In genomic region chr2:171086352-171087290, GRCh38 we compare ENCODE assay signal across 8 cellular contexts.
A peak's percentile ranks its signal among the peaks of the same experiment; 100 is the strongest.
DNase-seq lines count a peak whose midpoint lies in the region; TF ChIP-seq lines count a peak whose summit lies in the region.

No MANE protein-coding gene starts in this region.

- peaks cover 0 to 50% (median 20%) of the 10 kb centered on the region in 4 donors for H3K4me1 ChIP-seq in stomach

- DNase-seq in Daoy (ENCODE audit: low read depth) (peak; percentile 30), Kasumi-1 (lab: John Stamatoyannopoulos, UW) (peak; percentile 88 to 94), WERI-Rb-1 (peak; percentile 56), dermis microvascular lymphatic vessel endothelial cell (ENCODE audit: low read depth in 2 of 2) (peak; percentile 58 to 88), medulla oblongata (ENCODE audit: extremely low spot score) (peak; percentile 58), stomach (peak; percentile 34), DMS153 (lab: John Stamatoyannopoulos, UW) (no peak), 8988T (no peak)

- H3K27ac ChIP-seq in WERI-Rb-1 = no peak overlapping the region
- no peak overlapping the region for H3K27ac ChIP-seq in stomach

- H3K4me3 ChIP-seq in WERI-Rb-1 (ENCODE audit: low read depth, low read length) (no peak overlapping the region), stomach (no peak overlapping the region)

- intact Hi-C loops in stomach (cut with DNase I; ENCODE audit: low total_unique reads) = no loop called here

- no peaks in the 10 kb centered on the region for H3K27me3 ChIP-seq in WERI-Rb-1 (ENCODE audit: insufficient read depth, low read depth, severe bottlenecking)
- H3K27me3 ChIP-seq in stomach = no peaks in the 10 kb centered on the region

- 56 to 63% (median 60%) methylated on average over 13 of the region's 13 CpGs for WGBS in stomach, 5 donors

- TF ChIP-seq POLR2A in stomach (IDR thresholded peaks at IDR 0.05) = no peak

- TF ChIP-seq CTCF in WERI-Rb-1 (IDR thresholded peaks at IDR 0.05; ENCODE audit: low read depth, low read length) (peak; percentile 81), stomach (IDR thresholded peaks at IDR 0.05) (peak in 4 of 7 experiments; percentile 6 to 41 (median 34))

- H3K9me3 ChIP-seq in WERI-Rb-1 (ENCODE audit: severe bottlenecking) = no peaks in the 10 kb centered on the region
- no peaks in the 10 kb centered on the region for H3K9me3 ChIP-seq in stomach

- no peak for TF ChIP-seq EP300 in stomach (IDR thresholded peaks at IDR 0.05)

- H3K36me3 ChIP-seq in WERI-Rb-1 (no peaks in the 10 kb centered on the region; the same call in 1 of the 2 replicates), stomach (peaks cover 0 to 4% (median 1%) of the 10 kb centered on the region in 4 donors)

Comparison
In these comparisons a context has a peak if more than half of its experiments do, and no peak if none do; other contexts are left out.
1. DNase-seq: peak in Daoy (single experiment), Kasumi-1 (2 of 2), WERI-Rb-1 (single experiment), dermis microvascular lymphatic vessel endothelial cell (2 of 2), medulla oblongata (single experiment) and stomach (single experiment); none in DMS153 (single experiment) and 8988T (single experiment).